Comparison of ENCODE assay signal across 1 cellular context in genomic region chrX:23907496-23908218, GRCh38.
TF ChIP-seq lines count a peak whose summit lies in the region.

Gene APOO (minus strand): TSS chrX:23907938. CDS start chrX:23907702, 236 bp downstream.
A gene with protein sequence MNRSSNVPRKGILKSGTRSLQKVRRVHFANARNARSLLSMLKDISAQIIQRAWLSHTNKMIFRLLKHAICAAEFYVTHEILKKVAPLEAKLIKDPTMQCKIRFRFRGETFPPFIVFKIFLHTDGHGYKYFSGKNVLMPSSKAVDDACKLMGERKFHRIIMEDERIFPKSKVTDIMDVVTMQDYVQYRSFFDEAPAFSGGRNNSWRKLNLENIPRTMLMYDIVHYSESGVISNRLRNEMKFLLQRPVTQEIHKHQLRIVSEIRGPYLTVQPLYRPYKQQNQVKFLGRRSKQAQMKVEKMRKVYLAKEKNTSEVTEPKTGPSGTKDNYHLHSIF (plus strand): TSS chrX:23908006. CDS start chrX:23910303, 2,297 bp downstream.

TF ChIP-seq in SK-N-SH treated with all-trans-retinoic acid at 6 μM for 48 hours, 23 proteins besides CTCF, POLR2A, EP300 and RAD21 (continued from another document):
- TF ChIP-seq, protein P1, sequence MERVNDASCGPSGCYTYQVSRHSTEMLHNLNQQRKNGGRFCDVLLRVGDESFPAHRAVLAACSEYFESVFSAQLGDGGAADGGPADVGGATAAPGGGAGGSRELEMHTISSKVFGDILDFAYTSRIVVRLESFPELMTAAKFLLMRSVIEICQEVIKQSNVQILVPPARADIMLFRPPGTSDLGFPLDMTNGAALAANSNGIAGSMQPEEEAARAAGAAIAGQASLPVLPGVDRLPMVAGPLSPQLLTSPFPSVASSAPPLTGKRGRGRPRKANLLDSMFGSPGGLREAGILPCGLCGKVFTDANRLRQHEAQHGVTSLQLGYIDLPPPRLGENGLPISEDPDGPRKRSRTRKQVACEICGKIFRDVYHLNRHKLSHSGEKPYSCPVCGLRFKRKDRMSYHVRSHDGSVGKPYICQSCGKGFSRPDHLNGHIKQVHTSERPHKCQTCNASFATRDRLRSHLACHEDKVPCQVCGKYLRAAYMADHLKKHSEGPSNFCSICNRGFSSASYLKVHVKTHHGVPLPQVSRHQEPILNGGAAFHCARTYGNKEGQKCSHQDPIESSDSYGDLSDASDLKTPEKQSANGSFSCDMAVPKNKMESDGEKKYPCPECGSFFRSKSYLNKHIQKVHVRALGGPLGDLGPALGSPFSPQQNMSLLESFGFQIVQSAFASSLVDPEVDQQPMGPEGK (CRISPR knock-in tag; IDR thresholded peaks at IDR 0.05; ENCODE audit: borderline replicate concordance): no peak
- TF ChIP-seq ZNF8 (CRISPR knock-in tag; IDR thresholded peaks at IDR 0.05): peak; percentile 22; the same call in 1 of the 2 replicates
